Comparison of ENCODE assay signal across 30 cellular contexts in genomic region chr11:15163136-15163535, GRCh38. TPM values are rescaled to one million over a fixed set of nuclear protein-coding genes. Genes with fewer than 3 reads are reported as not detected.
"Had no signal": no experiment of that assay in that cellular context is flagged by ENCODE, and none has a peak within 500 bp of the region (broad histone marks: within the 10 kb centered on the region; RNA-seq: fewer than 3 reads in every experiment).

No MANE protein-coding gene starts in this region.

- H3K9ac ChIP-seq: neural progenitor cell had no signal

- H3K4me3 ChIP-seq: left lung, lung, neural progenitor cell, ovary, right atrium auricular region, right lobe of liver, smooth muscle cell, stomach, testis, thyroid gland, transverse colon, upper lobe of left lung, vagina had no signal

- H3K27me3 ChIP-seq: left lung, neural progenitor cell, ovary, right atrium auricular region, right lobe of liver, stomach, testis, thyroid gland, transverse colon, upper lobe of left lung, vagina had no signal

- H3K4me1 ChIP-seq: left lung, neural progenitor cell, right atrium auricular region, stomach, testis, thyroid gland, upper lobe of left lung, vagina had no signal

- H3K27ac ChIP-seq: neural progenitor cell, ovary, right atrium auricular region, right lobe of liver, stomach, testis, thyroid gland, transverse colon, upper lobe of left lung, vagina had no signal

- ATAC-seq: left colon; left lung; natural killer cell; right lobe of liver; stimulated activated naive B cell treated with anti-CD40 and anti-IgM and Interleukin-4, amounts not matched to agents 10 μg/mL and 1 μg/mL and 100 μg/mL, for 72 hours; stimulated activated naive CD8-positive, alpha-beta T cell treated with anti-CD3 and anti-CD28 coated beads, Interleukin-15, Interleukin-2, amounts not matched to agents 100 U/mL and 50 U/mL, for 24 hours had no signal

- DNase-seq: hypothalamus; immature natural killer cell; kidney; left colon; left lung; mesendoderm; naive B cell; natural killer cell; nephron progenitor cell; ovary; right lobe of liver; stimulated activated CD4-positive, alpha-beta T cell treated with anti-CD3 and anti-CD28 coated beads, Interleukin-12 subunit alpha, Interleukin-12 subunit beta, amount 100 ng/mL, for 4 hours; stimulated activated CD4-positive, alpha-beta T cell treated with anti-CD3 and anti-CD28 coated beads, Interleukin-15, amount 100 ng/mL, for 24 hours; stimulated activated CD4-positive, alpha-beta T cell treated with anti-CD3 and anti-CD28 coated beads, Interleukin-2, amount 100 ng/mL, for 24 hours; stimulated activated CD4-positive, alpha-beta T cell treated with anti-CD3 and anti-CD28 coated beads, Interleukin-4, amount 100 ng/mL, for 1 hour; stimulated activated naive B cell treated with anti-CD40 and anti-IgM and Interleukin-4, amounts not matched to agents 10 μg/mL and 1 μg/mL and 100 μg/mL, for 72 hours; stimulated activated naive CD8-positive, alpha-beta T cell treated with anti-CD3 and anti-CD28 coated beads, Interleukin-15, Interleukin-2, amounts not matched to agents 100 U/mL and 50 U/mL, for 24 hours; stomach; testis; thyroid gland; transverse colon; upper lobe of left lung had no signal

- H3K9me3 ChIP-seq: left lung, ovary, right atrium auricular region, right lobe of liver, stomach, testis, thyroid gland, transverse colon, upper lobe of left lung, vagina had no signal

- H3K36me3 ChIP-seq: left lung, neural progenitor cell, ovary, right atrium auricular region, right lobe of liver, stomach, thyroid gland, transverse colon, upper lobe of left lung, vagina had no signal

RNA-seq across cellular contexts. Expression of gene INSC, which starts 48.4 kb away (rescaled TPM):
- total RNA-seq: mesothelial cell of epicardium, progenitor cell of endocrine pancreas, pulmonary artery endothelial cell, smooth muscle cell had no signal
